In the genomic region with DNA sequence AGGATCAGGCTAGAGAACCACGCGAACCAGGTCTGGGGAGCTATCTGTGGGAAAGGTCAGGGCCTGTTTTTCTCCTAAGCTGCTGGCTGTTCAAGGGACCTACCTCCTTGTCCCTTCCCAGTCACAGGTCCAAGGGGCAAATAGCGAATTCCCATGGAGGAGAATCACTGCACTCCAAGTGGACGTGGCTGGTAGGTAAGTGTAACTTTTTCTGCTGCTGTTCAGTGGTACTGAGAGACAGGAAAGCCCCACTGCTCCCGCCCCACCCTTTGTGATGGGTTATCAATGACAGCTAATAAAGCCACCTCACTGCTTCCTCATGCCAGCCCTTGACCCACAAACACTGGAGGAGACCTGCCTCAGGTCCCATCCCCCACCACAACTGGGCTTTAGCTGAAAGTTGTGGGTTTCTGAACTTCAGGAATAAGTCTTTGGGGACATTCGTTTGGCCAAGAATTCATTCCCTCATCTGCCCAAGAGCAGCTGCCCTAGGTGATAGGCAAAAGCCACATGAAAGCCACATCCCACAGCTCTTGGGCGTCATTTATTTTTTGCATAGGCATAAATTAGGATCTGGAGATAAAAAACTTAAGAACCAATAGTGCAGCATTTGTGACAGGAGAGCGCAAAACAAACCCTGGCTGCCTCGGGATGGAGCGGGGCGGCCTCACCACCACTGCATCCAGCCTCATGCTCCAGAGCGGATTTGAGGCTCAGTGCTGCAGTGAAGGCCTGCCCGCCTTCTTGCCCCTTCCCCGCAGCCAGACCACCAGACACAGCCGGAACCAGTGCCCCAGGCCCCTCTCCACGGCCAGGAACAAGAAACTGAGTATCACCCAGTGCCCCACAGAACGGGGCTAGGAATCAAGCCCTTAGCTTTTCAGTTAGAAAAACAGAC, we compare ENCODE assay signal across 1 cellular context.
TF ChIP-seq lines count a peak whose summit lies in the region.

No MANE protein-coding gene starts in this region.

TF ChIP-seq in SK-N-SH, 30 proteins besides CTCF, POLR2A, EP300 and RAD21:
- TF ChIP-seq, protein P1, sequence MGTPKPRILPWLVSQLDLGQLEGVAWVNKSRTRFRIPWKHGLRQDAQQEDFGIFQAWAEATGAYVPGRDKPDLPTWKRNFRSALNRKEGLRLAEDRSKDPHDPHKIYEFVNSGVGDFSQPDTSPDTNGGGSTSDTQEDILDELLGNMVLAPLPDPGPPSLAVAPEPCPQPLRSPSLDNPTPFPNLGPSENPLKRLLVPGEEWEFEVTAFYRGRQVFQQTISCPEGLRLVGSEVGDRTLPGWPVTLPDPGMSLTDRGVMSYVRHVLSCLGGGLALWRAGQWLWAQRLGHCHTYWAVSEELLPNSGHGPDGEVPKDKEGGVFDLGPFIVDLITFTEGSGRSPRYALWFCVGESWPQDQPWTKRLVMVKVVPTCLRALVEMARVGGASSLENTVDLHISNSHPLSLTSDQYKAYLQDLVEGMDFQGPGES (IDR thresholded peaks at IDR 0.05; ENCODE audit: low read depth, low read length): no peak
- no peak for TF ChIP-seq RFX5 (IDR thresholded peaks at IDR 0.05; ENCODE audit: low read length)
- TF ChIP-seq EZH2phosphoT487 (IDR thresholded peaks at IDR 0.05; ENCODE audit: borderline replicate concordance, low read depth): no peak
- no peak for TF ChIP-seq SMC3 (IDR thresholded peaks at IDR 0.05; ENCODE audit: low read depth, low read length)
- no peak for TF ChIP-seq GATA2 (CRISPR knock-in tag; IDR thresholded peaks at IDR 0.05)
- TF ChIP-seq, protein P2, sequence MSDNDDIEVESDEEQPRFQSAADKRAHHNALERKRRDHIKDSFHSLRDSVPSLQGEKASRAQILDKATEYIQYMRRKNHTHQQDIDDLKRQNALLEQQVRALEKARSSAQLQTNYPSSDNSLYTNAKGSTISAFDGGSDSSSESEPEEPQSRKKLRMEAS (IDR thresholded peaks at IDR 0.05; ENCODE audit: low read depth): no peak
- TF ChIP-seq USF2 (IDR thresholded peaks at IDR 0.05; ENCODE audit: borderline replicate concordance, low read depth, low read length): no peak
- TF ChIP-seq RCOR1 (IDR thresholded peaks at IDR 0.05; ENCODE audit: low read length): no peak
- no peak for TF ChIP-seq PBX3 (IDR thresholded peaks at IDR 0.05)
- TF ChIP-seq USF1 (IDR thresholded peaks at IDR 0.05; ENCODE audit: borderline replicate concordance, low read depth): no peak
- no peak for TF ChIP-seq FOSL2 (IDR thresholded peaks at IDR 0.05; ENCODE audit: borderline replicate concordance, low read depth)
- no peak for TF ChIP-seq SIN3A (IDR thresholded peaks at IDR 0.05; ENCODE audit: borderline replicate concordance, low read depth, low read length)
- TF ChIP-seq CHD2 (IDR thresholded peaks at IDR 0.05; ENCODE audit: low read length, partially characterized antibody): no peak
- TF ChIP-seq JUND (IDR thresholded peaks at IDR 0.05): no peak
- no peak for TF ChIP-seq ELF1 (IDR thresholded peaks at IDR 0.05)
